In genomic region chr12:26124491-26125450, GRCh38 we compare ENCODE assay signal across 8 cellular contexts. TPM values are rescaled to one million over a fixed set of nuclear protein-coding genes. Genes with fewer than 3 reads are reported as not detected.
DNase-seq lines count a peak whose midpoint lies in the region; ATAC-seq and TF ChIP-seq lines count a peak whose summit lies in the region.

TSS of gene BHLHE41 (minus strand) at chr12:26125037. CDS start at chr12:26124779, 258 bp downstream.

- peaks cover 77% of the 10 kb centered on the region for H3K27me3 ChIP-seq in foreskin keratinocyte

- no peaks in the 10 kb centered on the region for H3K9me3 Mint-ChIP-seq in activated T-helper 1 cell treated with anti-CD3 and anti-CD28 coated beads, Interleukin-12 subunit alpha, Interleukin-12 subunit beta, Interleukin-2, Interleukin-4 antibody, amounts not matched to agents 30 ng/mL and 10 ng/mL and 1 ng/mL, durations not matched to agents 14 hours and 24 hours and 36 hours
- no peaks in the 10 kb centered on the region for H3K9me3 Mint-ChIP-seq in nephron

- peaks cover 1% of the 10 kb centered on the region for H3K36me3 Mint-ChIP-seq in activated T-helper 1 cell treated with anti-CD3 and anti-CD28 coated beads, Interleukin-12 subunit alpha, Interleukin-12 subunit beta, Interleukin-2, Interleukin-4 antibody, amounts not matched to agents 30 ng/mL and 10 ng/mL and 1 ng/mL, durations not matched to agents 14 hours and 24 hours and 36 hours (ENCODE audit: low read depth)
- H3K36me3 Mint-ChIP-seq in nephron (ENCODE audit: low read depth) = no peaks in the 10 kb centered on the region

- ATAC-seq in foreskin keratinocyte (no peak), GM21576 (IDR thresholded peaks at IDR 0.05; ENCODE audit: unreplicated experiment) (no peak)

- H3K4me1 Mint-ChIP-seq in activated T-helper 1 cell treated with anti-CD3 and anti-CD28 coated beads, Interleukin-12 subunit alpha, Interleukin-12 subunit beta, Interleukin-2, Interleukin-4 antibody, amounts not matched to agents 30 ng/mL and 10 ng/mL and 1 ng/mL, durations not matched to agents 14 hours and 24 hours and 36 hours (ENCODE audit: low read depth) = peaks cover 36% of the 10 kb centered on the region
- peaks cover 24% of the 10 kb centered on the region for H3K4me1 Mint-ChIP-seq in nephron

- H3K4me3 Mint-ChIP-seq in activated T-helper 1 cell treated with anti-CD3 and anti-CD28 coated beads, Interleukin-12 subunit alpha, Interleukin-12 subunit beta, Interleukin-2, Interleukin-4 antibody, amounts not matched to agents 30 ng/mL and 10 ng/mL and 1 ng/mL, durations not matched to agents 14 hours and 24 hours and 36 hours = peak within 1 kb of the TSS; percentile 81
- H3K4me3 Mint-ChIP-seq in nephron = peak within 1 kb of the TSS; percentile 94 to 96 (median 95)

- intact Hi-C loops in activated T-helper 1 cell treated with anti-CD3 and anti-CD28 coated beads, Interleukin-12 subunit alpha, Interleukin-12 subunit beta, Interleukin-2, Interleukin-4 antibody, amounts not matched to agents 30 ng/mL and 10 ng/mL and 1 ng/mL, durations not matched to agents 14 hours and 24 hours and 36 hours (cut with micrococcal nuclease) = loop anchor here (5.0 to 10.0 kb wide), 4 partner anchors 167 to 1850 kb away; partner anchors contain the start of genes BMAL2, PTHLH and RASSF8

- TF ChIP-seq CTCF in nephron (IDR thresholded peaks at IDR 0.05; ENCODE audit: unreplicated experiment in 3 of 3) = no peak
- TF ChIP-seq CTCF in foreskin keratinocyte (conservative IDR thresholded peaks at IDR 0.05) = no peak

- H3K27me3 Mint-ChIP-seq in activated T-helper 1 cell treated with anti-CD3 and anti-CD28 coated beads, Interleukin-12 subunit alpha, Interleukin-12 subunit beta, Interleukin-2, Interleukin-4 antibody, amounts not matched to agents 30 ng/mL and 10 ng/mL and 1 ng/mL, durations not matched to agents 14 hours and 24 hours and 36 hours (ENCODE audit: insufficient read depth) = peaks cover 77% of the 10 kb centered on the region
- H3K27me3 Mint-ChIP-seq in nephron (ENCODE audit: low read depth) = peaks cover 89% of the 10 kb centered on the region

- peak within 1 kb of the TSS; percentile 61 for H3K27ac Mint-ChIP-seq in activated T-helper 1 cell treated with anti-CD3 and anti-CD28 coated beads, Interleukin-12 subunit alpha, Interleukin-12 subunit beta, Interleukin-2, Interleukin-4 antibody, amounts not matched to agents 30 ng/mL and 10 ng/mL and 1 ng/mL, durations not matched to agents 14 hours and 24 hours and 36 hours
- peak within 1 kb of the TSS; percentile 14 to 55 (median 22) for H3K27ac Mint-ChIP-seq in nephron

- no peaks in the 10 kb centered on the region for H3K4me1 ChIP-seq in foreskin keratinocyte

- peak within 1 kb of the TSS; percentile 53 for H3K4me3 ChIP-seq in Jurkat, Clone E6-1 (ENCODE audit: low read length)

- DNase-seq in GF-D8 (lab: John Stamatoyannopoulos, UW) (peak; percentile 10), globus pallidus (ENCODE audit: low spot score) (peak; percentile 92), foreskin keratinocyte (no peak)
- no peak for DNase-seq in Jurkat, Clone E6-1 (ENCODE audit: low read depth, low spot score)
- no peak for DNase-seq in activated T-helper 1 cell treated with anti-CD3 and anti-CD28 coated beads, Interleukin-12 subunit alpha, Interleukin-12 subunit beta, Interleukin-2, Interleukin-4 antibody, amounts not matched to agents 30 ng/mL and 10 ng/mL and 1 ng/mL, durations not matched to agents 14 hours and 24 hours and 36 hours (ENCODE audit: low spot score)
- DNase-seq in stimulated activated naive CD4-positive, alpha-beta T cell treated with Interleukin-2 at 50 U/mL for 16 hours (lab: John Stamatoyannopoulos, UW) = no peak

- no peak within 1 kb of the TSS for H3K27ac ChIP-seq in foreskin keratinocyte

RNA-seq across cellular contexts. Expression of gene BHLHE41, which starts in this region (rescaled TPM):
- not detected for polyA plus RNA-seq in Jurkat, Clone E6-1 (2012; ENCODE audit: insufficient read depth, insufficient read length)
- not detected in 2 replicates for total RNA-seq in activated T-helper 1 cell treated with anti-CD3 and anti-CD28 coated beads, Interleukin-12 subunit alpha, Interleukin-12 subunit beta, Interleukin-2, Interleukin-4 antibody, amounts not matched to agents 30 ng/mL and 10 ng/mL and 1 ng/mL, durations not matched to agents 14 hours and 24 hours and 36 hours
- 0.03 and 0.14 TPM in 2 replicates for total RNA-seq in foreskin keratinocyte
- polyA plus RNA-seq in foreskin keratinocyte = 0.07 and 0.11 TPM in 2 replicates

Comparison
In these comparisons a context has a peak if more than half of its experiments do, and no peak if none do; other contexts are left out.
1. DNase-seq: peak in GF-D8 (single experiment) and globus pallidus (single experiment); none in Jurkat, Clone E6-1 (single experiment), activated T-helper 1 cell treated with anti-CD3 and anti-CD28 coated beads, Interleukin-12 subunit alpha, Interleukin-12 subunit beta, Interleukin-2, Interleukin-4 antibody, amounts not matched to agents 30 ng/mL and 10 ng/mL and 1 ng/mL, durations not matched to agents 14 hours and 24 hours and 36 hours (single experiment), stimulated activated naive CD4-positive, alpha-beta T cell treated with Interleukin-2 at 50 U/mL for 16 hours (single experiment) and foreskin keratinocyte (0 of 2).